Comparison of ENCODE assay signal across 24 cellular contexts in genomic region chr10:85600744-85601081, GRCh38.
"Had no signal": no experiment of that assay in that cellular context is flagged by ENCODE, and none has a peak within 500 bp of the region (broad histone marks: within the 10 kb centered on the region; RNA-seq: fewer than 3 reads in every experiment).

No MANE protein-coding gene starts in this region.

- H3K27ac Mint-ChIP-seq: activated naive CD4-positive, alpha-beta T cell treated with anti-CD3 and anti-CD28 coated beads, Interleukin-2, amount 50 U/mL, for 24 hours; naive B cell; T-cell; T-helper 2 cell treated with Interferon-gamma antibody and Interleukin-4, amounts not matched to agents 5 μg/mL and 100 μg/mL, for 36 hours had no signal

- H3K36me3 ChIP-seq: ascending aorta, brain microvascular endothelial cell, gastroesophageal sphincter, heart left ventricle, lower lobe of right lung, prostate gland, spleen, thyroid gland had no signal

- H3K27ac ChIP-seq: ascending aorta, brain microvascular endothelial cell, gastroesophageal sphincter, heart left ventricle, lower lobe of right lung, prostate gland, spleen, thyroid gland, VCaP had no signal

- H3K9me3 ChIP-seq: ascending aorta, gastroesophageal sphincter, heart left ventricle, lower lobe of right lung, prostate gland, spleen, thyroid gland had no signal

- H3K4me3 Mint-ChIP-seq: activated naive CD4-positive, alpha-beta T cell treated with anti-CD3 and anti-CD28 coated beads, Interleukin-2, amount 50 U/mL, for 24 hours; naive B cell; T-cell; T-helper 2 cell treated with Interferon-gamma antibody and Interleukin-4, amounts not matched to agents 5 μg/mL and 100 μg/mL, for 36 hours had no signal

- FAIRE-seq: colon, keratinocyte, urothelium cell line had no signal

- H3K27me3 ChIP-seq: ascending aorta, brain microvascular endothelial cell, gastroesophageal sphincter, heart left ventricle, spleen, thyroid gland had no signal

- DNase-seq: activated CD4-positive, alpha-beta T cell treated with anti-CD3 and anti-CD28 coated beads, Interleukin-2, amount 50 U/mL, for 4 hours; activated CD4-positive, CD25-positive, alpha-beta regulatory T cell treated with anti-CD3 and anti-CD28 coated beads, Interleukin-2, amount 50 U/mL, for 72 hours; activated gamma-delta T cell; activated T-cell treated with anti-CD3 and anti-CD28 coated beads, Interleukin-2, amount 50 U/mL, for 48 hours; brain microvascular endothelial cell; central memory CD4-positive, alpha-beta T cell; heart left ventricle; lower lobe of right lung; naive B cell; spleen; stimulated activated CD4-positive, alpha-beta T cell treated with anti-CD3 and anti-CD28 coated beads, Interleukin-4, amount 100 ng/mL, for 24 hours; stimulated activated naive CD4-positive, alpha-beta T cell treated with Interleukin-2 at 50 U/mL for 16 hours; T-cell; thyroid gland had no signal

- H3K27me3 Mint-ChIP-seq: activated naive CD4-positive, alpha-beta T cell treated with anti-CD3 and anti-CD28 coated beads, Interleukin-2, amount 50 U/mL, for 24 hours; T-cell had no signal

- H3K4me1 ChIP-seq: ascending aorta, gastroesophageal sphincter, heart left ventricle, lower lobe of right lung, prostate gland had no signal

- H3K4me3 ChIP-seq: ascending aorta, gastroesophageal sphincter, heart left ventricle, lower lobe of right lung, prostate gland, spleen, thyroid gland had no signal

- ATAC-seq: gastroesophageal sphincter, heart left ventricle, left lobe of liver, lower lobe of right lung, T-cell had no signal

- H3K9me3 Mint-ChIP-seq: activated naive CD4-positive, alpha-beta T cell treated with anti-CD3 and anti-CD28 coated beads, Interleukin-2, amount 50 U/mL, for 24 hours; T-cell; T-helper 2 cell treated with Interferon-gamma antibody and Interleukin-4, amounts not matched to agents 5 μg/mL and 100 μg/mL, for 36 hours had no signal

- H3K36me3 Mint-ChIP-seq: activated naive CD4-positive, alpha-beta T cell treated with anti-CD3 and anti-CD28 coated beads, Interleukin-2, amount 50 U/mL, for 24 hours; naive B cell; T-cell had no signal

- H3K4me1 Mint-ChIP-seq: activated naive CD4-positive, alpha-beta T cell treated with anti-CD3 and anti-CD28 coated beads, Interleukin-2, amount 50 U/mL, for 24 hours; naive B cell had no signal
